Comparison of ENCODE assay signal across 24 cellular contexts in genomic region chr19:35618857-35619256, GRCh38. TPM values are rescaled to one million over a fixed set of nuclear protein-coding genes. Genes with fewer than 3 reads are reported as not detected.
A peak's percentile ranks its signal among the peaks of the same experiment; 100 is the strongest.
DNase-seq lines count a peak whose midpoint lies in the region; ATAC-seq, FAIRE-seq and TF ChIP-seq lines count a peak whose summit lies in the region.
"Had no signal": no experiment of that assay in that cellular context is flagged by ENCODE, and none has a peak within 500 bp of the region (broad histone marks: within the 10 kb centered on the region; RNA-seq: fewer than 3 reads in every experiment).

No MANE protein-coding gene starts in this region.

- no peaks in the 10 kb centered on the region; a peak in 3 of 4 replicates for H3K36me3 ChIP-seq in HCT116 (ENCODE audit: control insufficient read depth in 1 of 2, insufficient read depth in 2 of 2, low read length in 2 of 2)
- H3K36me3 ChIP-seq: ovary had no signal

- TF ChIP-seq RAD21 in A549 (conservative IDR thresholded peaks at IDR 0.05 in 1 of 2, IDR thresholded peaks at IDR 0.05 in 1 of 2) (peak; percentile 22 to 45; a peak in 3 of 5 replicates), HCT116 (IDR thresholded peaks at IDR 0.05; ENCODE audit: low read depth) (no peak)

- H3K4me3 ChIP-seq in A549 (no peak overlapping the region), HCT116 (replicated peaks in 1 of 2; ENCODE audit: low read depth in 1 of 2, low read length in 2 of 2) (no peak overlapping the region), astrocyte of the spinal cord (ENCODE audit: low read depth, low read length) (no peak overlapping the region)
- H3K4me3 ChIP-seq: ovary, testis had no signal

- TF ChIP-seq POLR2A in A549 (IDR thresholded peaks at IDR 0.05; ENCODE audit: low read length) (no peak), HCT116 (IDR thresholded peaks at IDR 0.05; ENCODE audit: borderline replicate concordance, extremely low read depth, insufficient read depth, insufficient read length) (no peak)

- ATAC-seq in A549 (peak; percentile 59 to 81), HCT116 (peak; percentile 77)
- ATAC-seq: naive thymus-derived CD4-positive, alpha-beta T cell; right cardiac atrium; stimulated activated memory B cell treated with anti-CD40 and anti-IgM and Interleukin-4, amounts not matched to agents 10 μg/mL and 1 μg/mL and 100 μg/mL, for 72 hours had no signal

- no peaks in the 10 kb centered on the region for H3K9me2 ChIP-seq in HCT116 (ENCODE audit: insufficient read depth)

- no TSS peak for BruUV-seq in HCT116 (replicated peaks; lab: Mats Ljungman, UMichigan)

- H4K20me1 ChIP-seq in HCT116 (ENCODE audit: insufficient read depth) = no peaks in the 10 kb centered on the region

- in situ Hi-C loops in astrocyte of the spinal cord (cut with HindIII; ENCODE audit: low sequenced_read_pairs) = no loop called here

- no peak overlapping the region for H3K9ac ChIP-seq in HCT116 (ENCODE audit: low read length)

- H3K4me2 ChIP-seq in A549 = no peak overlapping the region
- no peak overlapping the region for H3K4me2 ChIP-seq in HCT116 (ENCODE audit: low read length)

- RAD21 ChIA-PET in HCT116 (lab: Charles Lee; ENCODE audit: low non-redundant PET in 1 of 2, low total read pairs in 2 of 2, uncharacterized antibody in 2 of 2, unreplicated experiment in 2 of 2) = interaction anchor here in 1 of 2 experiments (0.6 kb wide), 1 partner anchor 51 kb away, joined by 3 read pairs; no protein-coding TSS in a partner anchor

- intact Hi-C loops in HCT116 (cut with micrococcal nuclease) = no loop called here

- 72% methylated on average over 7 of the region's 7 CpGs for WGBS in A549 (ENCODE audit: missing lambda C conversion rate)

- CTCF ChIA-PET in A549 (lab: Yijun Ruan, JAX) = interaction anchor here (0.6 to 2.2 kb wide), 10 partner anchors 12 to 281 kb away, joined by 3 to 14 read pairs (median 3); no protein-coding TSS in a partner anchor
- CTCF ChIA-PET in HCT116 (lab: Charles Lee) = no interaction called here

- no peaks in the 10 kb centered on the region for H3K79me2 ChIP-seq in HCT116 (ENCODE audit: insufficient read depth, low read length)

- no peaks in the 10 kb centered on the region for H3K27me3 ChIP-seq in HCT116 (ENCODE audit: insufficient read depth, low read length)
- H3K27me3 ChIP-seq: ovary, testis had no signal

- no peak overlapping the region for H2AFZ ChIP-seq in HCT116 (ENCODE audit: low read depth, low read length, poor library complexity, severe bottlenecking)

- no peak for TF ChIP-seq EP300 in A549 (IDR thresholded peaks at IDR 0.05)

- TF ChIP-seq CTCF in A549 (IDR thresholded peaks at IDR 0.05) (peak; percentile 29; the same call in 1 of the 3 replicates), HCT116 (IDR thresholded peaks at IDR 0.05 in 2 of 3, conservative IDR thresholded peaks at IDR 0.05 in 1 of 3; ENCODE audit: borderline replicate concordance in 1 of 3, insufficient read depth in 1 of 3, low read depth in 2 of 3, low read length in 2 of 3) (peak; percentile 15 to 36 (median 28); a peak in 2 of 6 replicates), astrocyte of the spinal cord (IDR thresholded peaks at IDR 0.05; ENCODE audit: low read depth, low read length) (peak; percentile 10)

- POLR2A ChIA-PET in A549 (lab: Yijun Ruan, JAX) (no interaction called here), HCT116 (lab: Charles Lee) (no interaction called here)

- H3K27ac ChIP-seq in A549 (no peak overlapping the region), HCT116 (ENCODE audit: low read depth, low read length) (no peak overlapping the region)
- H3K27ac ChIP-seq: epithelial cell of prostate, ovary, testis had no signal

- H3K4me1 ChIP-seq in A549 = no peaks in the 10 kb centered on the region
- H3K4me1 ChIP-seq in HCT116 (ENCODE audit: control insufficient read depth in 1 of 2, insufficient read depth in 2 of 2, low read length in 2 of 2) = peaks cover 0 to under 1% of the 10 kb centered on the region in 2 experiments; a peak in 1 of 4 replicates
- H3K4me1 ChIP-seq: testis had no signal

- DNase-seq in A549 (ENCODE audit: low read depth in 1 of 2, low spot score in 1 of 2) = peak in 1 of 2 experiments; percentile 71
- DNase-seq in HCT116 (ENCODE audit: low read depth, low spot score) = no peak
- DNase-seq in astrocyte of the spinal cord (ENCODE audit: low read depth, low spot score) = no peak
- DNase-seq in activated T-cell treated with anti-CD3 and anti-CD28 coated beads, Interleukin-2, amount 50 U/mL, for 48 hours = no peak
- no peak for DNase-seq in T-helper 9 cell
- no peak for DNase-seq in stimulated activated CD4-positive, alpha-beta T cell treated with anti-CD3 and anti-CD28 coated beads, Interleukin-15, amount 100 ng/mL, for 24 hours
- DNase-seq: ACHN; activated CD4-positive, alpha-beta T cell treated with anti-CD3 and anti-CD28 coated beads, Interleukin-2, amount 10 ng/mL, durations not matched to agents 24 days and 14 days; activated effector memory CD4-positive, alpha-beta T cell treated with anti-CD3 and anti-CD28 coated beads, Interleukin-2, amount 50 U/mL, for 16 hours; dermis blood vessel endothelial cell; kidney glomerular epithelial cell; mesenchymal stem cell; naive thymus-derived CD4-positive, alpha-beta T cell; NCI-H1694 treated with DMSO at 0.1 percent for 48 hours; NCI-H345; ovary; right cardiac atrium; testis had no signal

- no peaks in the 10 kb centered on the region for H3K9me3 ChIP-seq in A549
- H3K9me3 ChIP-seq in HCT116 (ENCODE audit: control insufficient read depth in 1 of 2, insufficient read depth in 1 of 2, low read depth in 1 of 2, low read length in 2 of 2) = no peaks in the 10 kb centered on the region
- H3K9me3 ChIP-seq: ovary, testis had no signal

- FAIRE-seq in A549 (lab: Jason Lieb, UNC) = no peak
- FAIRE-seq: bronchial epithelial cell, frontal cortex, TTC549 had no signal

TF ChIP-seq in A549, 52 proteins besides CTCF, POLR2A, EP300 and RAD21:
- TF ChIP-seq FOXS1 (CRISPR knock-in tag; IDR thresholded peaks at IDR 0.05) (no peak), SREBF2 (IDR thresholded peaks at IDR 0.05) (no peak), GATA3 (IDR thresholded peaks at IDR 0.05; ENCODE audit: borderline replicate concordance) (no peak), HDAC2 (IDR thresholded peaks at IDR 0.05) (no peak), FOSL2 (IDR thresholded peaks at IDR 0.05) (no peak), FOSL2 (CRISPR knock-in tag; IDR thresholded peaks at IDR 0.05) (no peak), SMC3 (IDR thresholded peaks at IDR 0.05) (peak; percentile 40; the same call in 1 of the 3 replicates)

TF ChIP-seq in HCT116, 20 proteins besides CTCF, POLR2A, EP300 and RAD21 (continues in another document):
- no peak for TF ChIP-seq JUND (IDR thresholded peaks at IDR 0.05)
- no peak for TF ChIP-seq YY1 (IDR thresholded peaks at IDR 0.05; ENCODE audit: extremely low read depth, insufficient replicate concordance, low read depth, low read length)
- no peak for TF ChIP-seq EZH2phosphoT487 (IDR thresholded peaks at IDR 0.05; ENCODE audit: borderline replicate concordance)
- no peak for TF ChIP-seq POLR2AphosphoS5 (IDR thresholded peaks at IDR 0.05; ENCODE audit: low read depth, low read length)
- no peak for TF ChIP-seq SRF (IDR thresholded peaks at IDR 0.05; ENCODE audit: low read depth)
- no peak for TF ChIP-seq FOSL1 (IDR thresholded peaks at IDR 0.05; ENCODE audit: low read depth)
- no peak for TF ChIP-seq ELF1 (IDR thresholded peaks at IDR 0.05; ENCODE audit: borderline replicate concordance, low read depth)
- TF ChIP-seq ZFX (IDR thresholded peaks at IDR 0.05) = no peak
- TF ChIP-seq SP1 (IDR thresholded peaks at IDR 0.05; ENCODE audit: low read depth) = no peak
- no peak for TF ChIP-seq SIN3A (IDR thresholded peaks at IDR 0.05; ENCODE audit: low read depth)

RNA-seq across cellular contexts. Expression of gene HAUS5, which starts 6.3 kb away (rescaled TPM):
- polyA plus RNA-seq in A549 (2011; rRNA removed) = 7.2 and 7.3 TPM in 2 replicates
- polyA plus RNA-seq in A549 (2012; cell fraction: cytosol; rRNA removed) = 14.4 and 18.8 TPM in 2 replicates
- polyA plus RNA-seq in A549 (2012; cell fraction: nucleus; rRNA removed) = 101 and 126 TPM in 2 replicates
- 16.0 to 17.6 TPM (median 16.1 TPM) in 3 replicates for polyA plus RNA-seq in A549 (2017; fragmentation: RNase III; extraction: RNeasy Plus Mini Kit Qiagen cat#74134 plus additional on column Dnase treatment)
- 3.8 and 6.6 TPM in 2 replicates for polyA minus RNA-seq in A549 (2011; rRNA and poly(A)+ RNA removed)
- 31.7 TPM for total RNA-seq in HCT116 (2021; ENCODE audit: unreplicated experiment)
- polyA plus RNA-seq in HCT116 (2012) = 12.0 and 16.5 TPM in 2 replicates

RNA-seq across cellular contexts. Expression of gene RBM42, which starts 10.0 kb away (rescaled TPM):
- polyA plus RNA-seq in A549 (2011; rRNA removed) (62.1 and 80.4 TPM in 2 replicates), A549 (2017; fragmentation: RNase III; extraction: RNeasy Plus Mini Kit Qiagen cat#74134 plus additional on column Dnase treatment) (124 to 131 TPM (median 128 TPM) in 3 replicates)
- polyA plus RNA-seq in A549 (2012; cell fraction: cytosol; rRNA removed) = 157 and 167 TPM in 2 replicates
- 190 and 224 TPM in 2 replicates for polyA plus RNA-seq in A549 (2012; cell fraction: nucleus; rRNA removed)
- 43.4 and 65.1 TPM in 2 replicates for polyA minus RNA-seq in A549 (2011; rRNA and poly(A)+ RNA removed)
- total RNA-seq in HCT116 (2021; ENCODE audit: unreplicated experiment) = 87.2 TPM
- polyA plus RNA-seq in HCT116 (2012) = 62.5 and 68.5 TPM in 2 replicates

RNA-seq across cellular contexts. Expression of gene ETV2, which starts 22.7 kb away (rescaled TPM):
- 0.15 and 0.36 TPM in 2 replicates for polyA plus RNA-seq in A549 (2011; rRNA removed)
- 1.5 and 1.7 TPM in 2 replicates for polyA plus RNA-seq in A549 (2012; cell fraction: cytosol; rRNA removed)
- 1.1 and 2.0 TPM in 2 replicates for polyA plus RNA-seq in A549 (2012; cell fraction: nucleus; rRNA removed)
- 1.1 to 1.3 TPM (median 1.1 TPM) in 3 replicates for polyA plus RNA-seq in A549 (2017; fragmentation: RNase III; extraction: RNeasy Plus Mini Kit Qiagen cat#74134 plus additional on column Dnase treatment)
- not detected in 2 replicates for polyA minus RNA-seq in A549 (2011; rRNA and poly(A)+ RNA removed)
- 1.5 TPM for total RNA-seq in HCT116 (2021; ENCODE audit: unreplicated experiment)
- polyA plus RNA-seq in HCT116 (2012) = 1.6 and 2.3 TPM in 2 replicates

RNA-seq across cellular contexts. Expression of gene COX6B1, which starts 29.3 kb away (rescaled TPM):
- polyA plus RNA-seq in A549 (2011; rRNA removed) = 749 and 1,115 TPM in 2 replicates
- polyA plus RNA-seq in A549 (2012; cell fraction: cytosol; rRNA removed) = 1,921 and 2,479 TPM in 2 replicates
- polyA plus RNA-seq in A549 (2012; cell fraction: nucleus; rRNA removed) = 1,210 and 1,387 TPM in 2 replicates
- 1,179 to 1,276 TPM (median 1,260 TPM) in 3 replicates for polyA plus RNA-seq in A549 (2017; fragmentation: RNase III; extraction: RNeasy Plus Mini Kit Qiagen cat#74134 plus additional on column Dnase treatment)
- polyA minus RNA-seq in A549 (2011; rRNA and poly(A)+ RNA removed) = 458 and 693 TPM in 2 replicates
- 496 TPM for total RNA-seq in HCT116 (2021; ENCODE audit: unreplicated experiment)
- polyA plus RNA-seq in HCT116 (2012) = 640 and 749 TPM in 2 replicates

RNA-seq across cellular contexts. Expression of gene PMIS2, which starts 32.9 kb away (rescaled TPM):
- polyA plus RNA-seq in A549 (2011; rRNA removed) (not detected in 2 replicates), A549 (2017; fragmentation: RNase III; extraction: RNeasy Plus Mini Kit Qiagen cat#74134 plus additional on column Dnase treatment) (not detected in 3 replicates)
- polyA plus RNA-seq in A549 (2012; cell fraction: cytosol; rRNA removed) = not detected in 2 replicates
- not detected in 2 replicates for polyA plus RNA-seq in A549 (2012; cell fraction: nucleus; rRNA removed)
- not detected in 2 replicates for polyA minus RNA-seq in A549 (2011; rRNA and poly(A)+ RNA removed)
- total RNA-seq in HCT116 (2021; ENCODE audit: unreplicated experiment) = not detected
- not detected in 2 replicates for polyA plus RNA-seq in HCT116 (2012)
- total RNA-seq: activated CD4-positive, alpha-beta T cell treated with anti-CD3 and anti-CD28 coated beads, Interleukin-2, amount 10 ng/mL, durations not matched to agents 24 days and 14 days; bronchial epithelial cell; dermis blood vessel endothelial cell; frontal cortex; naive thymus-derived CD4-positive, alpha-beta T cell; ovary; right cardiac atrium; RPMI7951 had no signal
- polyA plus RNA-seq: naive thymus-derived CD4-positive, alpha-beta T cell; ovary; right cardiac atrium had no signal

Comparison
In these comparisons a context has a peak if more than half of its experiments do, and no peak if none do; other contexts are left out.
1. Of the 6 proteins assayed by ChIP-seq in both A549 and HCT116: peak only in A549: RAD21; only in HCT116: none; in both: CTCF; in neither: 4.